In the genomic region with DNA sequence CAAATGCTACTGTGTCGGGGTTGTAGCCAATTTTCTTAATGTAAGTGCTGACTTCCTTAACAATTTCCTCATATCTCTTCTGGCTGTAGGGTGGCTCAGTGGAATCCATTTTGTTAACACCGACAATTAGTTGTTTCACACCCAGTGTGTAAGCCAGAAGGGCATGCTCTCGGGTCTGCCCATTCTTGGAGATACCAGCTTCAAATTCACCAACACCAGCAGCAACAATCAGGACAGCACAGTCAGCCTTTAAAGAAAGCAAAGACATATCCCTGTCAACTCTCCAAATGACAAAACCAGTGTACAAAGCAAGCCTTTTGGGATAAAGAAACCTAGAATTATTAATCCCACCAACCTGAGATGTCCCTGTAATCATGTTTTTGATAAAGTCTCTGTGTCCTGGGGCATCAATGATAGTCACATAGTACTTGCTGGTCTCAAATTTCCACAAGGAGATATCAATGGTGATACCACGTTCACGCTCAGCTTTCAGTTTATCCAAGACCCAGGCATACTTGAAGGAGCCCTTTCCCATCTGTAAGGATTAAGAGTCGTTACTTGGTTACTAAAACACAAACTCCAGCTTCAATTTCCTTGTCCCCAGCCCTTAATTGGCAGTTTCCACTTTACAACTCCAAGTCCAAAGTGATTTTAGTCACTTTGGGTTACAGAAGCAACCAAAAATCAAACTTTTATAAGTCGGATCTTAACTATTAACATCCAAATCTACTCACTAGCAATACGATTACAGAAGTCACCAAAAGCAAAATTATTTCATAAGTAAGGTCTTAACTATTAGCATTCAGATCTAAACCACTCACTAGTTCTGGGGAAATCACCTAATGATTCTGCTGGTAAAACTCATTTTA, we compare ENCODE assay signal across 8 cellular contexts. TPM values are rescaled to one million over a fixed set of nuclear protein-coding genes. Genes with fewer than 3 reads are reported as not detected.
DNase-seq lines count a peak whose midpoint lies in the region; ATAC-seq and TF ChIP-seq lines count a peak whose summit lies in the region.
"Not testable (repeated sequence)": the region's sequence is repeated elsewhere in the genome, so short reads cannot be mapped to it uniquely, and the experiment has no call there.

No MANE protein-coding gene starts in this region.

- ATAC-seq in CD4-positive, alpha-beta T cell (ENCODE audit: poor library complexity) = not testable (repeated sequence)

- H3K27me3 Mint-ChIP-seq in CD4-positive, alpha-beta T cell; endodermal cell (ENCODE audit: insufficient read depth): not testable (repeated sequence)

- peak overlapping the region; percentile 100 for H3K9ac ChIP-seq in HUES48 (ENCODE audit: low read depth, low read length)
- H3K9ac ChIP-seq in SU-DHL-6 (ENCODE audit: low read length) = peak overlapping the region; percentile 100
- H3K9ac ChIP-seq in adipocyte (ENCODE audit: low read length) = peak overlapping the region; percentile 99
- H3K9ac ChIP-seq in endodermal cell (ENCODE audit: extremely low read depth, low read length, poor library complexity, severe bottlenecking) = peak overlapping the region; percentile 99
- H3K9ac ChIP-seq in iPS-20b (ENCODE audit: low read depth, low read length) = peak overlapping the region; percentile 100
- peak overlapping the region; percentile 99 for H3K9ac ChIP-seq in neural cell (ENCODE audit: low read length)

- H3K79me2 ChIP-seq in SU-DHL-6 (ENCODE audit: insufficient read depth, low read length) (peaks cover 17% of the 10 kb centered on the region), neural cell (replicated peaks; ENCODE audit: insufficient read depth, low read length) (peaks cover 18% of the 10 kb centered on the region)

- not testable (repeated sequence) for H3K9me2 ChIP-seq in SU-DHL-6 (replicated peaks; ENCODE audit: insufficient read depth, low read length); neural cell (ENCODE audit: insufficient read depth, low read length)

- H4K20me1 ChIP-seq in SU-DHL-6 (ENCODE audit: low read depth, low read length) (peaks cover 12% of the 10 kb centered on the region; the same call in 1 of the 2 replicates), neural cell (ENCODE audit: insufficient read depth) (peaks cover 24% of the 10 kb centered on the region)

- peak overlapping the region; percentile 94 for H3K4me3 Mint-ChIP-seq in CD4-positive, alpha-beta T cell
- H3K4me3 Mint-ChIP-seq in endodermal cell = peak overlapping the region; percentile 99

- H3K27me3 ChIP-seq in CD4-positive, alpha-beta T cell (ENCODE audit: control insufficient read depth, insufficient read depth, low read length); HUES48 (ENCODE audit: control insufficient read depth, insufficient read depth, low read length); SU-DHL-6 (ENCODE audit: low read length); adipocyte (replicated peaks; ENCODE audit: control insufficient read depth, insufficient read depth, low read length); endodermal cell (ENCODE audit: control insufficient read depth, insufficient read depth, low read length, poor library complexity, severe bottlenecking); iPS-20b (ENCODE audit: insufficient read depth, low read length); neural cell (ENCODE audit: insufficient read depth, low read depth, low read length): not testable (repeated sequence)

- not testable (repeated sequence) for TF ChIP-seq EP300 in neural cell (conservative IDR thresholded peaks at IDR 0.05; ENCODE audit: poor library complexity, severe bottlenecking)

- peak overlapping the region; percentile 77 for H3K4me2 ChIP-seq in SU-DHL-6 (ENCODE audit: low read depth, low read length, poor library complexity, severe bottlenecking)
- peak overlapping the region; percentile 100 for H3K4me2 ChIP-seq in neural cell (ENCODE audit: low read length)

- peaks cover 83% of the 10 kb centered on the region for H3K4me1 Mint-ChIP-seq in CD4-positive, alpha-beta T cell (ENCODE audit: low read depth)
- peaks cover 19% of the 10 kb centered on the region for H3K4me1 Mint-ChIP-seq in endodermal cell

- not testable (repeated sequence) for DNase-seq in CD4-positive, alpha-beta T cell; substantia nigra (lab: John Stamatoyannopoulos, UW)
- DNase-seq in adipocyte (ENCODE audit: low read depth) = peak; percentile 30
- DNase-seq in endodermal cell = peak; percentile 8

- H2AFZ ChIP-seq in SU-DHL-6 (ENCODE audit: low read depth, low read length, severe bottlenecking); neural cell (ENCODE audit: low read depth, low read length): not testable (repeated sequence)

- intact Hi-C loops in CD4-positive, alpha-beta T cell (cut with DNase I, micrococcal nuclease) = loop anchor here (5.0 kb wide), 2 partner anchors 57 to 213 kb away; partner anchors contain the start of gene MTO1 (in 1 of the 2)

- 4 to 10% methylated on average over 2 to 5 of the region's 8 CpGs for WGBS in endodermal cell (ENCODE audit: insufficient coverage in 1 of 2, insufficient read length in 1 of 2), 2 experiments

- peak overlapping the region; percentile 98 for H3K27ac ChIP-seq in CD4-positive, alpha-beta T cell (ENCODE audit: low read depth, low read length)
- H3K27ac ChIP-seq in HUES48 (ENCODE audit: low read depth, low read length) (peak overlapping the region; percentile 100), SU-DHL-6 (ENCODE audit: low read depth, low read length) (peak overlapping the region; percentile 97), endodermal cell (ENCODE audit: low read depth, low read length) (peak overlapping the region; percentile 96), iPS-20b (ENCODE audit: low read length) (peak overlapping the region; percentile 98), neural cell (ENCODE audit: low read length) (peak overlapping the region; percentile 97), substantia nigra (ENCODE audit: low read depth, low read length, poor library complexity, severe bottlenecking) (peak overlapping the region; percentile 98)

- TF ChIP-seq CTCF in CD4-positive, alpha-beta T cell (IDR thresholded peaks at IDR 0.05); SU-DHL-6 (IDR thresholded peaks at IDR 0.05; ENCODE audit: insufficient read depth, low read length, poor library complexity, severe bottlenecking); endodermal cell (conservative IDR thresholded peaks at IDR 0.05); neural cell (IDR thresholded peaks at IDR 0.05; ENCODE audit: poor library complexity, severe bottlenecking): not testable (repeated sequence)

- CTCF ChIA-PET in CD4-positive, alpha-beta T cell (lab: Charles Lee) = interaction anchor here (1.1 to 1.4 kb wide), 2 partner anchors 61 to 133 kb away, joined by 4 to 5 read pairs; no protein-coding TSS in a partner anchor

- H3K36me3 Mint-ChIP-seq in CD4-positive, alpha-beta T cell (ENCODE audit: low read depth) = peaks cover 78% of the 10 kb centered on the region
- peaks cover 55% of the 10 kb centered on the region for H3K36me3 Mint-ChIP-seq in endodermal cell (ENCODE audit: low read depth)

- H3K9me3 Mint-ChIP-seq in CD4-positive, alpha-beta T cell; endodermal cell: not testable (repeated sequence)

- H3K4me1 ChIP-seq in HUES48 (ENCODE audit: control insufficient read depth, insufficient read depth, low read length) (peaks cover 11% of the 10 kb centered on the region), adipocyte (ENCODE audit: control insufficient read depth, insufficient read depth, low read length) (peaks cover 38% of the 10 kb centered on the region)
- H3K4me1 ChIP-seq in endodermal cell (ENCODE audit: control insufficient read depth, insufficient read depth, low read length); iPS-20b (ENCODE audit: insufficient read depth, low read length): not testable (repeated sequence)

- peaks cover 82% of the 10 kb centered on the region for H3F3A ChIP-seq in SU-DHL-6 (ENCODE audit: insufficient read depth)
- H3F3A ChIP-seq in neural cell (ENCODE audit: insufficient read depth, low read length, poor library complexity, severe bottlenecking) = not testable (repeated sequence)

- peak overlapping the region; percentile 97 for H3K27ac Mint-ChIP-seq in CD4-positive, alpha-beta T cell
- peak overlapping the region; percentile 100 for H3K27ac Mint-ChIP-seq in endodermal cell

- not testable (repeated sequence) for H3K9me3 ChIP-seq in CD4-positive, alpha-beta T cell (ENCODE audit: control insufficient read depth, low read length); HUES48 (ENCODE audit: control insufficient read depth, insufficient read depth, low read length); SU-DHL-6 (ENCODE audit: insufficient read depth, low read length); adipocyte (ENCODE audit: control insufficient read depth, low read length); endodermal cell (ENCODE audit: control insufficient read depth, low read length); iPS-20b (ENCODE audit: insufficient read depth, low read depth, low read length); neural cell (ENCODE audit: low read length)

- TF ChIP-seq RAD21 in neural cell (conservative IDR thresholded peaks at IDR 0.05) = not testable (repeated sequence)

- H3K36me3 ChIP-seq in HUES48 (ENCODE audit: control insufficient read depth, insufficient read depth, low read length) = peaks cover 58% of the 10 kb centered on the region
- peaks cover 45% of the 10 kb centered on the region for H3K36me3 ChIP-seq in SU-DHL-6 (ENCODE audit: low read length)
- peaks cover 54% of the 10 kb centered on the region for H3K36me3 ChIP-seq in adipocyte (ENCODE audit: control insufficient read depth, insufficient read depth, low read length, severe bottlenecking)
- peaks cover 57% of the 10 kb centered on the region for H3K36me3 ChIP-seq in endodermal cell (ENCODE audit: control insufficient read depth, insufficient read depth, low read length)
- peaks cover 60% of the 10 kb centered on the region for H3K36me3 ChIP-seq in iPS-20b (ENCODE audit: insufficient read depth, low read depth, low read length)
- H3K36me3 ChIP-seq in neural cell (ENCODE audit: insufficient read depth, low read length) = not testable (repeated sequence)

- POLR2A ChIA-PET in CD4-positive, alpha-beta T cell (lab: Charles Lee) = interaction anchor here (0.8 to 7.0 kb wide), 17 partner anchors 10 to 194 kb away, joined by 3 to 140 read pairs (median 8); partner anchors contain the start of genes DDX43, MTO1 and SLC17A5

- peak overlapping the region; percentile 96 for H3K4me3 ChIP-seq in HUES48 (ENCODE audit: low read depth, low read length)
- H3K4me3 ChIP-seq in SU-DHL-6 (ENCODE audit: insufficient read depth, low read length, poor library complexity, severe bottlenecking) = peak overlapping the region; percentile 97
- H3K4me3 ChIP-seq in adipocyte (ENCODE audit: low read length) = peak overlapping the region; percentile 91
- H3K4me3 ChIP-seq in endodermal cell (ENCODE audit: low read length) = peak overlapping the region; percentile 92
- H3K4me3 ChIP-seq in iPS-20b (ENCODE audit: low read length) = peak overlapping the region; percentile 96
- peak overlapping the region; percentile 98 for H3K4me3 ChIP-seq in neural cell (ENCODE audit: low read length)

RNA-seq across cellular contexts. Expression of gene EEF1A1, which starts 1.6 kb away (rescaled TPM):
- total RNA-seq in CD4-positive, alpha-beta T cell = over 10,000 TPM; 15,669 to 16,465 TPM
- over 10,000 TPM in 1 of 2 donors, 1,000 to 10,000 TPM in 1; 8,118 to 11,075 TPM for total RNA-seq in endodermal cell
- 8,040 TPM for polyA plus RNA-seq in endodermal cell (2013, experiment 1 of 2)
- 7,552 TPM for polyA plus RNA-seq in endodermal cell (2013, experiment 2 of 2)
- polyA plus RNA-seq in neural cell = 9,853 and 10,705 TPM in 2 replicates
- polyA minus RNA-seq in neural cell = 10,068 and 10,731 TPM in 2 replicates

RNA-seq across cellular contexts. Expression of gene MTO1, which starts 57.7 kb away (rescaled TPM):
- 10 to 100 TPM; 47.9 to 48.0 TPM for total RNA-seq in CD4-positive, alpha-beta T cell
- total RNA-seq in endodermal cell = 10 to 100 TPM; 21.5 to 26.7 TPM
- polyA plus RNA-seq in endodermal cell (2013, experiment 1 of 2) = 25.0 TPM
- polyA plus RNA-seq in endodermal cell (2013, experiment 2 of 2) = 18.9 TPM
- 30.6 and 34.4 TPM in 2 replicates for polyA plus RNA-seq in neural cell
- polyA minus RNA-seq in neural cell = 28.5 and 37.7 TPM in 2 replicates
